In genomic region chr5:139640432-139641115, GRCh38 we compare ENCODE assay signal across 12 cellular contexts. TPM values are rescaled to one million over a fixed set of nuclear protein-coding genes. Genes with fewer than 3 reads are reported as not detected.
DNase-seq lines count a peak whose midpoint lies in the region; ATAC-seq, FAIRE-seq and TF ChIP-seq lines count a peak whose summit lies in the region.
"Had no signal": no experiment of that assay in that cellular context is flagged by ENCODE, and none has a peak within 500 bp of the region (broad histone marks: within the 10 kb centered on the region; RNA-seq: fewer than 3 reads in every experiment).

No MANE protein-coding gene starts in this region.

- peak in 1 of 2 experiments; percentile 35 for DNase-seq in Caco-2
- peak; percentile 24 for DNase-seq in NCI-H226
- DNase-seq in glutamatergic neuron: no peak
- DNase-seq in retina: peak; percentile 12
- DNase-seq in NCI-H2029 (lab: John Stamatoyannopoulos, UW): no peak
- DNase-seq in urothelium cell line (ENCODE audit: low spot score): no peak
- no peak for DNase-seq in NCI-H345 (lab: John Stamatoyannopoulos, UW)
- DNase-seq: HCEC 1CT; NCI-H2081; stimulated activated CD4-positive, alpha-beta T cell treated with anti-CD3 and anti-CD28 coated beads, Interleukin-4, amount 100 ng/mL, for 1 hour had no signal

- no peak for ATAC-seq in GM21367 (IDR thresholded peaks at IDR 0.05; ENCODE audit: unreplicated experiment)

- no peaks in the 10 kb centered on the region for H3K9me3 ChIP-seq in Caco-2

- peaks cover 79% of the 10 kb centered on the region for H3K4me1 Mint-ChIP-seq in Caco-2 (ENCODE audit: low read depth, unreplicated experiment)
- peaks cover 70% of the 10 kb centered on the region for H3K4me1 Mint-ChIP-seq in glutamatergic neuron (ENCODE audit: low read depth, unreplicated experiment)

- H3K27me3 Mint-ChIP-seq in Caco-2 (ENCODE audit: insufficient read depth, unreplicated experiment) (no peaks in the 10 kb centered on the region), glutamatergic neuron (ENCODE audit: unreplicated experiment) (peaks cover 14% of the 10 kb centered on the region)

- H3K9me3 Mint-ChIP-seq in Caco-2 (ENCODE audit: unreplicated experiment) (no peaks in the 10 kb centered on the region), glutamatergic neuron (ENCODE audit: unreplicated experiment) (peaks cover 29% of the 10 kb centered on the region)
- H3K9me3 Mint-ChIP-seq: stimulated activated naive CD8-positive, alpha-beta T cell treated with anti-CD3 and anti-CD28 coated beads, Interleukin-15, Interleukin-2, amounts not matched to agents 100 ng/mL and 50 ng/mL, for 24 hours had no signal

- H3K4me1 ChIP-seq in Caco-2: peaks cover 77% of the 10 kb centered on the region

- no peaks in the 10 kb centered on the region for H3K36me3 ChIP-seq in Caco-2 (ENCODE audit: control insufficient read depth, insufficient read depth, low read length)

- TF ChIP-seq CTCF in Caco-2 (IDR thresholded peaks at IDR 0.05; ENCODE audit: insufficient read depth in 1 of 2, low read depth in 1 of 2, low read length in 1 of 2, severe bottlenecking in 1 of 2, unreplicated experiment in 1 of 2): no peak
- no peak for TF ChIP-seq CTCF in glutamatergic neuron (IDR thresholded peaks at IDR 0.05; ENCODE audit: partially characterized antibody, unreplicated experiment)

- H3K27ac Mint-ChIP-seq in Caco-2 (ENCODE audit: unreplicated experiment) (peak overlapping the region; percentile 96), glutamatergic neuron (ENCODE audit: unreplicated experiment) (peak overlapping the region; percentile 100)
- H3K27ac Mint-ChIP-seq: stimulated activated naive CD8-positive, alpha-beta T cell treated with anti-CD3 and anti-CD28 coated beads, Interleukin-15, Interleukin-2, amounts not matched to agents 100 ng/mL and 50 ng/mL, for 24 hours had no signal

- H3K27me3 ChIP-seq in Caco-2 (replicated peaks; ENCODE audit: control insufficient read depth, insufficient read depth, low read length): no peaks in the 10 kb centered on the region

- no peak overlapping the region for H3K4me3 ChIP-seq in Caco-2 (ENCODE audit: low read depth, low read length)

- no peak for FAIRE-seq in urothelium cell line (lab: Jason Lieb, UNC)

- H3K4me3 Mint-ChIP-seq in Caco-2 (ENCODE audit: unreplicated experiment): no peak overlapping the region
- peak overlapping the region; percentile 42 for H3K4me3 Mint-ChIP-seq in glutamatergic neuron (ENCODE audit: unreplicated experiment)
- H3K4me3 Mint-ChIP-seq: stimulated activated naive CD8-positive, alpha-beta T cell treated with anti-CD3 and anti-CD28 coated beads, Interleukin-15, Interleukin-2, amounts not matched to agents 100 ng/mL and 50 ng/mL, for 24 hours had no signal

- H3K36me3 Mint-ChIP-seq in Caco-2 (ENCODE audit: insufficient read depth, unreplicated experiment): peaks cover 59% of the 10 kb centered on the region
- H3K36me3 Mint-ChIP-seq in glutamatergic neuron (ENCODE audit: unreplicated experiment): no peaks in the 10 kb centered on the region

- POLR2A ChIA-PET in Caco-2 (lab: Charles Lee): no interaction called here

- CTCF ChIA-PET in Caco-2 (lab: Charles Lee): no interaction called here

- no TSS peak for BruUV-seq in Caco-2 (replicated peaks; lab: Mats Ljungman, UMichigan)

- intact Hi-C loops in Caco-2 (cut with micrococcal nuclease; ENCODE audit: unreplicated experiment): loop anchor here (10.0 kb wide), 1 partner anchor 464 kb away; no protein-coding TSS in a partner anchor

RNA-seq across cellular contexts. Expression of gene CXXC5, which starts 7.6 kb away (rescaled TPM):
- total RNA-seq in Caco-2 (2022) (79.5 and 92.3 TPM in 2 replicates), glutamatergic neuron (ENCODE audit: unreplicated experiment) (130 TPM)

Comparison
In these comparisons a context has a peak if more than half of its experiments do, and no peak if none do; other contexts are left out.
1. DNase-seq: peak in NCI-H226 (single experiment) and retina (single experiment); none in glutamatergic neuron (single experiment), NCI-H2029 (single experiment), urothelium cell line (single experiment) and NCI-H345 (single experiment).